Comparison of ENCODE assay signal across 8 cellular contexts in genomic region chr15:75738647-75739325, GRCh38. TPM values are rescaled to one million over a fixed set of nuclear protein-coding genes. Genes with fewer than 3 reads are reported as not detected.
DNase-seq lines count a peak whose midpoint lies in the region; ATAC-seq and TF ChIP-seq lines count a peak whose summit lies in the region.

No MANE protein-coding gene starts in this region.

- no peak for TF ChIP-seq CTCF in lower leg skin (IDR thresholded peaks at IDR 0.05)

- no peak overlapping the region for H3K27ac ChIP-seq in BLaER1

- intact Hi-C loops in lower leg skin (cut with DNase I; ENCODE audit: low total_unique reads): loop anchor here (10.0 kb wide), 1 partner anchor 66 kb away; no protein-coding TSS in a partner anchor

- whole genome bisulfite sequencing in lower leg skin, 2 donors: 28% methylated on average over 20 to 31 of the region's 54 CpGs

- no peaks in the 10 kb centered on the region for H3K36me3 ChIP-seq in BLaER1

- H3K9me3 ChIP-seq in BLaER1: peaks cover 9% of the 10 kb centered on the region; the same call in 1 of the 2 replicates

- H3K4me3 ChIP-seq in BLaER1 (peak overlapping the region; percentile 94), lower leg skin (ENCODE audit: low read depth, poor library complexity, severe bottlenecking) (peak overlapping the region; percentile 25)

- TF ChIP-seq POLR2A in lower leg skin (IDR thresholded peaks at IDR 0.05): no peak

- DNase-seq in NCI-H69 (lab: John Stamatoyannopoulos, UW): peak; percentile 94
- DNase-seq in activated CD4-positive, alpha-beta T cell treated with anti-CD3 and anti-CD28 coated beads, Interleukin-2, amount 50 U/mL, for 4 hours: peak; percentile 82 to 84
- DNase-seq in dermis blood vessel endothelial cell: peak; percentile 70
- peak; percentile 92 to 99 for DNase-seq in lower leg skin (ENCODE audit: low spot score in 2 of 2)
- peak; percentile 88 for DNase-seq in stimulated activated CD4-positive, alpha-beta T cell treated with anti-CD3 and anti-CD28 coated beads, Interleukin-4, amount 100 ng/mL, for 1 hour

- peak overlapping the region; percentile 98 for H3K4me2 ChIP-seq in BLaER1

- no peaks in the 10 kb centered on the region for H3K27me3 ChIP-seq in BLaER1

- peak; percentile 96 for ATAC-seq in GM19395 (IDR thresholded peaks at IDR 0.05; ENCODE audit: unreplicated experiment)
- peak; percentile 89 for ATAC-seq in HG03520 (IDR thresholded peaks at IDR 0.05; ENCODE audit: unreplicated experiment)

- H3K9ac ChIP-seq in BLaER1: peak overlapping the region; percentile 89

- peaks cover 12% of the 10 kb centered on the region; the same call in 1 of the 2 replicates for H4K20me1 ChIP-seq in BLaER1

- peaks cover 43% of the 10 kb centered on the region for H3K4me1 ChIP-seq in BLaER1

RNA-seq across cellular contexts. Expression of gene CSPG4, which starts 26.1 kb away (rescaled TPM):
- total RNA-seq in dermis blood vessel endothelial cell (0.19 and 0.68 TPM in 2 replicates), lower leg skin (10 to 100 TPM in 2 of 4 donors, 1 to 10 TPM in 2; 9.1 to 28.7 (median 10.5) TPM)
